ENCODE assay signal across 8 cellular contexts in genomic region chr17:55265434-55266021, GRCh38. TPM values are rescaled to one million over a fixed set of nuclear protein-coding genes. Genes with fewer than 3 reads are reported as not detected.
DNase-seq lines count a peak whose midpoint lies in the region; ATAC-seq and TF ChIP-seq lines count a peak whose summit lies in the region.

No MANE protein-coding gene starts in this region.

- H3K27ac Mint-ChIP-seq in WTC11 (no peak overlapping the region), nephron (no peak overlapping the region)

- POLR2A ChIA-PET in WTC11 (lab: Charles Lee): interaction anchor here (1.7 kb wide), 1 partner anchor 27 kb away, joined by 10 read pairs; no protein-coding TSS in a partner anchor

- DNase-seq in GM03348 (ENCODE audit: low spot score) (peak; percentile 22), WTC11 (ENCODE audit: low spot score) (peak; percentile 23), epithelial cell of proximal tubule (ENCODE audit: low read depth) (no peak), NCI-H2081 (lab: John Stamatoyannopoulos, UW) (no peak), MV-4-11 (lab: John Stamatoyannopoulos, UW) (no peak), AG08396 (ENCODE audit: low spot score) (no peak)

- H3K27me3 Mint-ChIP-seq in WTC11 (ENCODE audit: low read depth): peaks cover 95% of the 10 kb centered on the region
- peaks cover 79% of the 10 kb centered on the region for H3K27me3 Mint-ChIP-seq in nephron (ENCODE audit: low read depth)

- peak overlapping the region; percentile 86 for H3K4me3 ChIP-seq in epithelial cell of proximal tubule (ENCODE audit: low read depth, low read length)

- CTCF ChIA-PET in WTC11 (lab: Charles Lee): interaction anchor here (0.6 to 1.2 kb wide), 3 partner anchors 13 to 97 kb away, joined by 3 to 9 read pairs (median 3); no protein-coding TSS in a partner anchor

- TF ChIP-seq CTCF in WTC11 (IDR thresholded peaks at IDR 0.05) (no peak), epithelial cell of proximal tubule (conservative IDR thresholded peaks at IDR 0.05; ENCODE audit: low read depth, low read length) (no peak), nephron (IDR thresholded peaks at IDR 0.05; ENCODE audit: unreplicated experiment in 3 of 3) (no peak)

- ATAC-seq in WTC11: peak; percentile 16; the same call in 1 of the 2 replicates
- ATAC-seq in HG02798 (IDR thresholded peaks at IDR 0.05; ENCODE audit: poor library complexity, unreplicated experiment): no peak

- H3K36me3 Mint-ChIP-seq in WTC11: no peaks in the 10 kb centered on the region
- H3K36me3 Mint-ChIP-seq in nephron (ENCODE audit: low read depth): no peaks in the 10 kb centered on the region

- H3K4me3 Mint-ChIP-seq in WTC11 (peak overlapping the region; percentile 65), nephron (peak overlapping the region; percentile 44 to 81 (median 78))

- H3K9me3 Mint-ChIP-seq in WTC11 (peaks cover 9% of the 10 kb centered on the region), nephron (peaks cover 3% of the 10 kb centered on the region)

- peaks cover 14% of the 10 kb centered on the region for H3K4me1 Mint-ChIP-seq in WTC11
- H3K4me1 Mint-ChIP-seq in nephron: peaks cover 18% of the 10 kb centered on the region

TF ChIP-seq in WTC11, 78 proteins besides CTCF, POLR2A, EP300 and RAD21:
- no peak for TF ChIP-seq CDX4 (CRISPR knock-in tag; IDR thresholded peaks at IDR 0.05; ENCODE audit: borderline replicate concordance)
- no peak for TF ChIP-seq ZNF263 (CRISPR knock-in tag; IDR thresholded peaks at IDR 0.05; ENCODE audit: low read depth)
- no peak for TF ChIP-seq GTF2I (CRISPR knock-in tag; conservative IDR thresholded peaks at IDR 0.05)
- TF ChIP-seq ZNF416 (CRISPR knock-in tag; IDR thresholded peaks at IDR 0.05): no peak
- TF ChIP-seq, protein P1, sequence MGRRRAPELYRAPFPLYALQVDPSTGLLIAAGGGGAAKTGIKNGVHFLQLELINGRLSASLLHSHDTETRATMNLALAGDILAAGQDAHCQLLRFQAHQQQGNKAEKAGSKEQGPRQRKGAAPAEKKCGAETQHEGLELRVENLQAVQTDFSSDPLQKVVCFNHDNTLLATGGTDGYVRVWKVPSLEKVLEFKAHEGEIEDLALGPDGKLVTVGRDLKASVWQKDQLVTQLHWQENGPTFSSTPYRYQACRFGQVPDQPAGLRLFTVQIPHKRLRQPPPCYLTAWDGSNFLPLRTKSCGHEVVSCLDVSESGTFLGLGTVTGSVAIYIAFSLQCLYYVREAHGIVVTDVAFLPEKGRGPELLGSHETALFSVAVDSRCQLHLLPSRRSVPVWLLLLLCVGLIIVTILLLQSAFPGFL (CRISPR knock-in tag; IDR thresholded peaks at IDR 0.05; ENCODE audit: borderline replicate concordance): no peak
- no peak for TF ChIP-seq FOXJ3 (CRISPR knock-in tag; IDR thresholded peaks at IDR 0.05; ENCODE audit: borderline replicate concordance)
- TF ChIP-seq, protein P2, sequence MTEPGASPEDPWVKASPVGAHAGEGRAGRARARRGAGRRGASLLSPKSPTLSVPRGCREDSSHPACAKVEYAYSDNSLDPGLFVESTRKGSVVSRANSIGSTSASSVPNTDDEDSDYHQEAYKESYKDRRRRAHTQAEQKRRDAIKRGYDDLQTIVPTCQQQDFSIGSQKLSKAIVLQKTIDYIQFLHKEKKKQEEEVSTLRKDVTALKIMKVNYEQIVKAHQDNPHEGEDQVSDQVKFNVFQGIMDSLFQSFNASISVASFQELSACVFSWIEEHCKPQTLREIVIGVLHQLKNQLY (CRISPR knock-in tag; IDR thresholded peaks at IDR 0.05): no peak
- no peak for TF ChIP-seq GRHL2 (CRISPR knock-in tag; IDR thresholded peaks at IDR 0.05; ENCODE audit: insufficient replicate concordance, severe bottlenecking)
- no peak for TF ChIP-seq PRRX2 (CRISPR knock-in tag; IDR thresholded peaks at IDR 0.05)
- TF ChIP-seq PRDM15 (CRISPR knock-in tag; IDR thresholded peaks at IDR 0.05): no peak
- TF ChIP-seq ESRRA (CRISPR knock-in tag; IDR thresholded peaks at IDR 0.05; ENCODE audit: borderline replicate concordance): no peak
- TF ChIP-seq ZBTB21 (CRISPR knock-in tag; IDR thresholded peaks at IDR 0.05; ENCODE audit: borderline replicate concordance): no peak
- TF ChIP-seq TEAD4 (CRISPR knock-in tag; IDR thresholded peaks at IDR 0.05): no peak
- no peak for TF ChIP-seq ZNF671 (CRISPR knock-in tag; IDR thresholded peaks at IDR 0.05)
- TF ChIP-seq FOXP1 (CRISPR knock-in tag; IDR thresholded peaks at IDR 0.05; ENCODE audit: borderline replicate concordance): no peak
- no peak for TF ChIP-seq ZNF532 (CRISPR knock-in tag; IDR thresholded peaks at IDR 0.05; ENCODE audit: borderline replicate concordance)
- TF ChIP-seq ZNF219 (CRISPR knock-in tag; IDR thresholded peaks at IDR 0.05; ENCODE audit: borderline replicate concordance): no peak

RNA-seq across cellular contexts. Expression of gene HLF, which starts 0.8 kb away (rescaled TPM):
- total RNA-seq in WTC11 (2021): 0.30 to 0.34 TPM (median 0.31 TPM) in 3 replicates
- total RNA-seq in epithelial cell of proximal tubule: 0.22 and 0.75 TPM in 2 replicates

Comparison
In these comparisons a context has a peak if more than half of its experiments do, and no peak if none do; other contexts are left out.
1. DNase-seq: peak in GM03348 (single experiment) and WTC11 (single experiment); none in epithelial cell of proximal tubule (single experiment), NCI-H2081 (0 of 2), MV-4-11 (single experiment) and AG08396 (single experiment).